Comparison of ENCODE assay signal across 8 cellular contexts in genomic region chr14:103333754-103334643, GRCh38. TPM values are rescaled to one million over a fixed set of nuclear protein-coding genes. Genes with fewer than 3 reads are reported as not detected.
A peak's percentile ranks its signal among the peaks of the same experiment; 100 is the strongest.
DNase-seq lines count a peak whose midpoint lies in the region; ATAC-seq and TF ChIP-seq lines count a peak whose summit lies in the region.

EIF5 (plus strand) TSS chr14:103334237; CDS start chr14:103335861, 1,624 bp downstream.

- peaks cover 39% of the 10 kb centered on the region for H4K20me1 ChIP-seq in GM23338 (replicated peaks; ENCODE audit: insufficient read depth)

- H3K36me3 ChIP-seq in GM23338 (ENCODE audit: insufficient read depth), result peaks cover 36% of the 10 kb centered on the region
- peaks cover 32 to 48% (median 36%) of the 10 kb centered on the region in 3 experiments for H3K36me3 ChIP-seq in naive thymus-derived CD4-positive, alpha-beta T cell (ENCODE audit: control insufficient read depth in 2 of 3, insufficient read depth in 3 of 3, low read length in 3 of 3)

- H3K27ac ChIP-seq in GM23338 (ENCODE audit: low read depth), result peak within 1 kb of the TSS; percentile 93
- peak within 1 kb of the TSS; percentile 99 for H3K27ac ChIP-seq in naive thymus-derived CD4-positive, alpha-beta T cell (ENCODE audit: low read depth, low read length)

- POLR2A ChIA-PET in naive thymus-derived CD4-positive, alpha-beta T cell (lab: Charles Lee), result interaction anchor here (0.6 to 5.6 kb wide), 16 partner anchors 11 to 743 kb away, joined by 3 to 73 read pairs (median 4); partner anchors contain the start of genes BAG5, KLC1, MARK3 and TRMT61A

- peak within 1 kb of the TSS; percentile 92 for H3K4me2 ChIP-seq in GM23338

- peaks cover 38% of the 10 kb centered on the region for H3F3A ChIP-seq in GM23338 (replicated peaks; ENCODE audit: low read depth)

- intact Hi-C loops in naive thymus-derived CD4-positive, alpha-beta T cell (cut with micrococcal nuclease), result loop anchor here (1.0 to 10.0 kb wide), 16 partner anchors 41 to 1419 kb away; partner anchors contain the start of genes HSP90AA1 (in 2 of the 2), MARK3 (in 2 of the 2), CINP (in 1 of the 2) and KLC1 (in 1 of the 2)

- no peaks in the 10 kb centered on the region for H3K9me3 ChIP-seq in naive thymus-derived CD4-positive, alpha-beta T cell (ENCODE audit: control insufficient read depth in 2 of 3, low read length in 3 of 3)

- peaks cover 15% of the 10 kb centered on the region for H3K27me3 Mint-ChIP-seq in GM23338 (ENCODE audit: insufficient read depth, low read depth, poor library complexity)
- peaks cover 0 to 4% (median 0%) of the 10 kb centered on the region in 5 donors for H3K27me3 Mint-ChIP-seq in naive thymus-derived CD4-positive, alpha-beta T cell
- H3K27me3 Mint-ChIP-seq in stimulated activated naive B cell treated with anti-CD40 and anti-IgM and Interleukin-4, amounts not matched to agents 10 μg/mL and 1 μg/mL and 100 μg/mL, for 72 hours, result no peaks in the 10 kb centered on the region

- no peaks in the 10 kb centered on the region for H3K27me3 ChIP-seq in GM23338 (ENCODE audit: insufficient read depth)
- H3K27me3 ChIP-seq in naive thymus-derived CD4-positive, alpha-beta T cell (ENCODE audit: control insufficient read depth in 2 of 2, insufficient read depth in 2 of 2, low read length in 2 of 2), result no peaks in the 10 kb centered on the region

- H3K27ac Mint-ChIP-seq in GM23338, result peak within 1 kb of the TSS; percentile 97
- peak within 1 kb of the TSS; percentile 94 to 99 (median 98) for H3K27ac Mint-ChIP-seq in naive thymus-derived CD4-positive, alpha-beta T cell
- H3K27ac Mint-ChIP-seq in stimulated activated naive B cell treated with anti-CD40 and anti-IgM and Interleukin-4, amounts not matched to agents 10 μg/mL and 1 μg/mL and 100 μg/mL, for 72 hours, result peak within 1 kb of the TSS; percentile 99

- peak within 1 kb of the TSS; percentile 95 for H3K4me3 Mint-ChIP-seq in GM23338
- H3K4me3 Mint-ChIP-seq in naive thymus-derived CD4-positive, alpha-beta T cell, result peak within 1 kb of the TSS; percentile 92 to 97 (median 96)
- peak within 1 kb of the TSS; percentile 86 to 96 for H3K4me3 Mint-ChIP-seq in stimulated activated naive B cell treated with anti-CD40 and anti-IgM and Interleukin-4, amounts not matched to agents 10 μg/mL and 1 μg/mL and 100 μg/mL, for 72 hours

- no peaks in the 10 kb centered on the region for H3K9me2 ChIP-seq in GM23338 (ENCODE audit: insufficient read depth)

- peak within 1 kb of the TSS; percentile 54; the same call in 1 of the 2 replicates for H2AFZ ChIP-seq in GM23338

- peaks cover 44% of the 10 kb centered on the region for H3K79me2 ChIP-seq in GM23338 (replicated peaks; ENCODE audit: insufficient read depth)

- H3K36me3 Mint-ChIP-seq in GM23338 (ENCODE audit: low read depth), result peaks cover 44% of the 10 kb centered on the region
- peaks cover 10 to 39% (median 32%) of the 10 kb centered on the region in 5 donors for H3K36me3 Mint-ChIP-seq in naive thymus-derived CD4-positive, alpha-beta T cell
- peaks cover 27 to 42% of the 10 kb centered on the region in 2 donors for H3K36me3 Mint-ChIP-seq in stimulated activated naive B cell treated with anti-CD40 and anti-IgM and Interleukin-4, amounts not matched to agents 10 μg/mL and 1 μg/mL and 100 μg/mL, for 72 hours

- CTCF ChIA-PET in naive thymus-derived CD4-positive, alpha-beta T cell (lab: Charles Lee), result interaction anchor here (0.6 to 1.5 kb wide), 4 partner anchors 56 to 1160 kb away, joined by 4 to 7 read pairs (median 6); no protein-coding TSS in a partner anchor

- DNase-seq in EH (ENCODE audit: low read depth) (peak; percentile 98), GM23338 (ENCODE audit: low spot score) (peak; percentile 100), LHCN-M2 (ENCODE audit: low read depth) (peak; percentile 97), RPMI8226 (peak; percentile 97), fibroblast of gingiva (ENCODE audit: low read depth) (peak; percentile 99)
- DNase-seq in activated T-helper 1 cell treated with anti-CD3 and anti-CD28 coated beads, Interleukin-2, amount 50 U/mL, for 16 hours (ENCODE audit: low read depth in 1 of 2, low spot score in 1 of 2), result peak; percentile 97 to 98
- peak; percentile 92 to 99 (median 99) for DNase-seq in naive thymus-derived CD4-positive, alpha-beta T cell
- peak; percentile 99 for DNase-seq in stimulated activated naive B cell treated with anti-CD40 and anti-IgM and Interleukin-4, amounts not matched to agents 10 μg/mL and 1 μg/mL and 100 μg/mL, for 72 hours

- 0 out of 4 replicates have a peak, but pooled peaks of 1 of the 2 experiments have one; percentile 0 for TF ChIP-seq CTCF in GM23338 (conservative IDR thresholded peaks at IDR 0.05; ENCODE audit: low read depth in 2 of 2)

- peaks cover 7% of the 10 kb centered on the region for H3K9me3 Mint-ChIP-seq in GM23338
- peaks cover 0 to 5% (median 0%) of the 10 kb centered on the region in 11 donors for H3K9me3 Mint-ChIP-seq in naive thymus-derived CD4-positive, alpha-beta T cell
- H3K9me3 Mint-ChIP-seq in stimulated activated naive B cell treated with anti-CD40 and anti-IgM and Interleukin-4, amounts not matched to agents 10 μg/mL and 1 μg/mL and 100 μg/mL, for 72 hours, result no peaks in the 10 kb centered on the region

- H3K4me1 ChIP-seq in GM23338 (ENCODE audit: insufficient read depth), result peaks cover 22% of the 10 kb centered on the region
- H3K4me1 ChIP-seq in naive thymus-derived CD4-positive, alpha-beta T cell (ENCODE audit: control insufficient read depth in 2 of 2, insufficient read depth in 2 of 2, low read length in 2 of 2), result peaks cover 22 to 29% of the 10 kb centered on the region in 2 donors

- H3K4me1 Mint-ChIP-seq in GM23338, result peaks cover 33% of the 10 kb centered on the region
- H3K4me1 Mint-ChIP-seq in naive thymus-derived CD4-positive, alpha-beta T cell, result peaks cover 23 to 61% (median 50%) of the 10 kb centered on the region in 7 donors
- peaks cover 29 to 40% of the 10 kb centered on the region in 2 donors for H3K4me1 Mint-ChIP-seq in stimulated activated naive B cell treated with anti-CD40 and anti-IgM and Interleukin-4, amounts not matched to agents 10 μg/mL and 1 μg/mL and 100 μg/mL, for 72 hours

- ATAC-seq in GM23338, result peak; percentile 91
- peak; percentile 91 for ATAC-seq in naive thymus-derived CD4-positive, alpha-beta T cell
- peak; percentile 87 to 90 for ATAC-seq in stimulated activated naive B cell treated with anti-CD40 and anti-IgM and Interleukin-4, amounts not matched to agents 10 μg/mL and 1 μg/mL and 100 μg/mL, for 72 hours (replicated peaks)

- peak within 1 kb of the TSS; percentile 96 for H3K4me3 ChIP-seq in GM23338
- H3K4me3 ChIP-seq in naive thymus-derived CD4-positive, alpha-beta T cell (ENCODE audit: low read length), result peak within 1 kb of the TSS; percentile 81

TF ChIP-seq in GM23338, 12 proteins besides CTCF, POLR2A, EP300 and RAD21 (continues in another document):
- TF ChIP-seq ZNF331 (CRISPR knock-in tag; IDR thresholded peaks at IDR 0.05; ENCODE audit: low read depth), result no peak
- peak; percentile 54; the same call in 1 of the 2 replicates for TF ChIP-seq ETS1 (IDR thresholded peaks at IDR 0.05)
- peak; percentile 78 for TF ChIP-seq CREB1 (CRISPR knock-in tag; IDR thresholded peaks at IDR 0.05; ENCODE audit: low read depth)

RNA-seq across cellular contexts. Expression of gene EIF5, which starts in this region (rescaled TPM):
- 177 and 194 TPM in 2 replicates for total RNA-seq in GM23338 (2014; rRNA removed; shearing (Covaris generic))
- 476 and 634 TPM in 2 replicates for polyA plus RNA-seq in GM23338 (2016; fragmentation: Nextera tagmentation; extraction: Ambion mirVana)
- total RNA-seq in LHCN-M2 (2014; rRNA removed), result 160 and 224 TPM in 2 replicates
- polyA plus RNA-seq in LHCN-M2 (2012), result 168 TPM
- total RNA-seq in naive thymus-derived CD4-positive, alpha-beta T cell, result 100 to 1,000 TPM; 182 to 716 (median 322) TPM
- 100 to 1,000 TPM; 280 to 447 TPM for polyA plus RNA-seq in naive thymus-derived CD4-positive, alpha-beta T cell

Comparison
In these comparisons a context has a peak if more than half of its experiments do, and no peak if none do; other contexts are left out.
1. Peak in every context shown above with its lines: DNase-seq, ATAC-seq, H3K4me3 ChIP-seq and H3K27ac ChIP-seq.